Comparison of ENCODE assay signal across 1 cellular context in genomic region chr7:1663243-1663642, GRCh38.
TF ChIP-seq lines count a peak whose summit lies in the region.

No MANE protein-coding gene starts in this region.

TF ChIP-seq in K562, 482 proteins besides CTCF, POLR2A, EP300 and RAD21 (continued from another document):
- TF ChIP-seq KAT7 (CRISPR knock-in tag; IDR thresholded peaks at IDR 0.05; ENCODE audit: borderline replicate concordance) (no peak), THRA (IDR thresholded peaks at IDR 0.05) (no peak)
TF ChIP-seq in K562: peak in this region for 1.
